In the genomic region with DNA sequence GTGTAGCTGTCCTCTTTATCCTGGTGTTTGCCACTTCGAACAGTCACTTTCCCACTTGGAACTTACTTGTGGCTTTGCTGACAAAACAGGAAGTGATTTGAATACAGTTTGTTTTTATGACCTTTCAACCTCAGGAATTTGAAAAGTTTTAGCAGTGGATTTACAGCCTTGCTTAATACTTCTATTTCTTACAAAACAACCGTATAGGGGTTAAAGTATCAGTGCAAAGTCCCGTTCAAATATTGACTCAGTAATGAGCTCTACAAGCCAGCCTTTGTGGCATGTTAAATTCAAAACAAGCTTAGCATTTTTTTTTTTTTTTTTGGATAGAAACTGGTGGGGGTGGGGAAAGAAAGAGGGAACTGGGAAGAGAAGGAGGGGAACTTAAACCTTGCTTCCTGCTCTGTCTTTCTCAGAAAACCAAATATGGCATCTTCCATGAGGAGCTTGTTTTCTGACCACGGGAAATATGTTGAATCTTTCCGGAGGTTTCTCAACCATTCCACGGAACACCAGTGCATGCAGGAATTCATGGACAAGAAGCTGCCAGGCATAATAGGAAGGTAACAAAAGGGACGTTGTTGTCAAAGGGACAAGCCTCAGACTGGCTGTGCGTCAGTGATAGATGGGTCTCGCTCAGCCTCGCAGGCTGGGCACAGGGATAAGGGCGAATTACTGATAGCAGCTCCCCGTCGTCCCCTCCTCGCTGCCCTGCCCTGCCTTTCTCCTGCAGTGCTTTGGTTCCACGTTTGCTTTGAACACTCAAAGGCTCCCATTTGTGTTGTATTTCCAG, we compare ENCODE assay signal across 8 cellular contexts. TPM values are rescaled to one million over a fixed set of nuclear protein-coding genes. Genes with fewer than 3 reads are reported as not detected.
DNase-seq lines count a peak whose midpoint lies in the region; ATAC-seq, FAIRE-seq and TF ChIP-seq lines count a peak whose summit lies in the region.

HNMT (plus strand) TSS at position 408 of the 793 bp plus-strand sequence; CDS start at position 427, 19 bp downstream.

- H3K4me1 ChIP-seq in A673 (ENCODE audit: insufficient read depth, low read length, poor library complexity, severe bottlenecking) (peaks cover 11% of the 10 kb centered on the region), HUES64 (ENCODE audit: insufficient read depth, low read length) (peaks cover 19% of the 10 kb centered on the region), astrocyte (ENCODE audit: insufficient read depth, low read length) (peaks cover 24% of the 10 kb centered on the region)

- FAIRE-seq in astrocyte (lab: Jason Lieb, UNC), result peak; percentile 84

- peak within 1 kb of the TSS; percentile 98 for H2AFZ ChIP-seq in astrocyte (ENCODE audit: low read depth, low read length)

- CTCF ChIA-PET in A673 (lab: Charles Lee), result interaction anchor here (0.7 kb wide), 1 partner anchor 54 kb away, joined by 3 read pairs; no protein-coding TSS in a partner anchor

- H3K9me3 ChIP-seq in A673 (ENCODE audit: low read depth, low read length, poor library complexity, severe bottlenecking), result no peaks in the 10 kb centered on the region
- H3K9me3 ChIP-seq in HUES64 (ENCODE audit: insufficient read depth, low read depth, low read length), result no peaks in the 10 kb centered on the region
- H3K9me3 ChIP-seq in astrocyte (ENCODE audit: insufficient read depth, low read depth, low read length), result no peaks in the 10 kb centered on the region

- 20% methylated on average over 15 of the region's 15 CpGs for WGBS in HUES64

- H4K20me1 ChIP-seq in astrocyte (ENCODE audit: insufficient read depth, low read length), result no peaks in the 10 kb centered on the region

- H3K4me2 ChIP-seq in astrocyte (ENCODE audit: low read length), result peak within 1 kb of the TSS; percentile 89

- POLR2A ChIA-PET in A673 (lab: Charles Lee; ENCODE audit: low non-redundant PET), result no interaction called here

- intact Hi-C loops in A673 (cut with micrococcal nuclease; ENCODE audit: unreplicated experiment), result no loop called here

- H3K36me3 ChIP-seq in A673 (ENCODE audit: insufficient read depth, low read length, poor library complexity, severe bottlenecking) (no peaks in the 10 kb centered on the region), HUES64 (ENCODE audit: insufficient read depth, low read length) (no peaks in the 10 kb centered on the region), astrocyte (ENCODE audit: insufficient read depth, low read length) (no peaks in the 10 kb centered on the region)

- no peaks in the 10 kb centered on the region for H3K27me3 Mint-ChIP-seq in astrocyte (ENCODE audit: low read depth, unreplicated experiment)

- BruUV-seq in A673 (replicated peaks; lab: Mats Ljungman, UMichigan), result no TSS peak

- H3K27me3 ChIP-seq in A673 (replicated peaks; ENCODE audit: insufficient read depth, low read depth, low read length, poor library complexity), result no peaks in the 10 kb centered on the region
- no peaks in the 10 kb centered on the region for H3K27me3 ChIP-seq in HUES64 (ENCODE audit: insufficient read depth, low read length)
- no peaks in the 10 kb centered on the region for H3K27me3 ChIP-seq in astrocyte (ENCODE audit: insufficient read depth, low read length)

- peaks cover 3% of the 10 kb centered on the region for H3K36me3 Mint-ChIP-seq in astrocyte (ENCODE audit: low read depth, unreplicated experiment)

- no peaks in the 10 kb centered on the region for H3K79me2 ChIP-seq in astrocyte (ENCODE audit: insufficient read depth, low read length)

- H3K4me3 Mint-ChIP-seq in astrocyte (ENCODE audit: unreplicated experiment), result peak within 1 kb of the TSS; percentile 82

- DNase-seq in A673 (ENCODE audit: low spot score) (peak; percentile 17), astrocyte (ENCODE audit: low read depth) (peak; percentile 55), hepatic stellate cell (ENCODE audit: low spot score) (peak; percentile 28), renal cortical epithelial cell (ENCODE audit: low read depth) (peak; percentile 98), NCI-H2081 treated with DMSO at 0.1 percent for 48 hours (lab: John Stamatoyannopoulos, UW) (no peak)
- no peak for DNase-seq in activated effector memory CD4-positive, alpha-beta T cell treated with Interleukin-2 at 50 U/mL for 16 hours

- ATAC-seq in GM19395 (IDR thresholded peaks at IDR 0.05; ENCODE audit: unreplicated experiment), result no peak

- no peak within 1 kb of the TSS for H3K4me3 ChIP-seq in A673 (ENCODE audit: low read depth, low read length, poor library complexity, severe bottlenecking)
- H3K4me3 ChIP-seq in HUES64 (ENCODE audit: low read length), result peak within 1 kb of the TSS; percentile 49
- peak within 1 kb of the TSS; percentile 57 for H3K4me3 ChIP-seq in astrocyte (ENCODE audit: insufficient read depth, low read depth, low read length)

- H3K9ac ChIP-seq in HUES64 (ENCODE audit: low read depth, low read length), result peak within 1 kb of the TSS; percentile 55
- peak within 1 kb of the TSS; percentile 70 for H3K9ac ChIP-seq in astrocyte (ENCODE audit: low read length)

- H3K27ac Mint-ChIP-seq in astrocyte (ENCODE audit: unreplicated experiment), result peak within 1 kb of the TSS; percentile 93

- H3K9me3 Mint-ChIP-seq in astrocyte (ENCODE audit: unreplicated experiment), result peaks cover 3% of the 10 kb centered on the region

- TF ChIP-seq CTCF in A673 (conservative IDR thresholded peaks at IDR 0.05; ENCODE audit: low read depth, low read length) (no peak), astrocyte (IDR thresholded peaks at IDR 0.05; ENCODE audit: insufficient read depth, low read depth, low read length) (no peak)

- H3K27ac ChIP-seq in A673 (ENCODE audit: low read depth, low read length, poor library complexity, severe bottlenecking), result peak within 1 kb of the TSS; percentile 27
- peak within 1 kb of the TSS; percentile 79 for H3K27ac ChIP-seq in HUES64 (ENCODE audit: low read depth, low read length)
- peak within 1 kb of the TSS; percentile 45 for H3K27ac ChIP-seq in astrocyte (ENCODE audit: low read depth, low read length)

- H3K4me1 Mint-ChIP-seq in astrocyte (ENCODE audit: low read depth, unreplicated experiment), result peaks cover 16% of the 10 kb centered on the region

RNA-seq across cellular contexts. Expression of gene HNMT, which starts in this region (rescaled TPM):
- total RNA-seq in A673 (2021), result 0.35 and 0.82 TPM in 2 replicates
- 8.4 TPM for polyA plus RNA-seq in HUES64 (2013, experiment 1 of 2)
- 11.5 TPM for polyA plus RNA-seq in HUES64 (2013, experiment 2 of 2)
- 15.3 and 17.3 TPM in 2 replicates for total RNA-seq in astrocyte
- 47.9 and 103 TPM in 2 replicates for total RNA-seq in renal cortical epithelial cell

Comparison
In these comparisons a context has a peak if more than half of its experiments do, and no peak if none do; other contexts are left out.
1. Peak in DNase-seq and H3K27ac ChIP-seq in A673; RNA of the gene not detected or under 1 TPM.
2. DNase-seq: peak in astrocyte (single experiment), hepatic stellate cell (single experiment) and renal cortical epithelial cell (single experiment); none in NCI-H2081 treated with DMSO at 0.1 percent for 48 hours (single experiment) and activated effector memory CD4-positive, alpha-beta T cell treated with Interleukin-2 at 50 U/mL for 16 hours (single experiment).
3. H3K27ac ChIP-seq: peak in every context shown above with its lines; median percentile 79 in HUES64; 45 in astrocyte; 27 in A673.